In the genomic region with DNA sequence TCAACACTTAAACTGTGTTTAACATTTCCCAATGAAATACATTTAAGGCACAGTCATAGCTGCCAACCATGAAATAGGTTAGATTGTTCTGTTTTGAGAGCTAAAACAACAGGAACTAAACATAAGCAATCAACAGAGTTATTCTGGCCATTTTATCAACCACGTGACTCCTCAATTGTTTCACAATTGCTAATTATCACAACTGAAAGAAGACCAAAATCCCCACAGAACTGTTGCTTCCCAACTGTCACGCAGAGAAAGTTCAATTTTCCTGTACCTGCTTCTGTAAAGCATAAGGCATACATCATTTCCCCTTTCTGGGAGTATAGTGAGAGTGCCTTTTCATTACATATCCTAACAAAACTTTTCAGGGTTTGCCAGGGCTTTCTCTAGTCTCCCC, we compare ENCODE assay signal across 1 cellular context.
A peak's percentile ranks its signal among the peaks of the same experiment; 100 is the strongest.
TF ChIP-seq lines count a peak whose summit lies in the region.

No MANE protein-coding gene starts in this region.

TF ChIP-seq in GM12878, 131 proteins besides CTCF, POLR2A, EP300 and RAD21 (continued from another document and continues in another):
- TF ChIP-seq, protein P1, sequence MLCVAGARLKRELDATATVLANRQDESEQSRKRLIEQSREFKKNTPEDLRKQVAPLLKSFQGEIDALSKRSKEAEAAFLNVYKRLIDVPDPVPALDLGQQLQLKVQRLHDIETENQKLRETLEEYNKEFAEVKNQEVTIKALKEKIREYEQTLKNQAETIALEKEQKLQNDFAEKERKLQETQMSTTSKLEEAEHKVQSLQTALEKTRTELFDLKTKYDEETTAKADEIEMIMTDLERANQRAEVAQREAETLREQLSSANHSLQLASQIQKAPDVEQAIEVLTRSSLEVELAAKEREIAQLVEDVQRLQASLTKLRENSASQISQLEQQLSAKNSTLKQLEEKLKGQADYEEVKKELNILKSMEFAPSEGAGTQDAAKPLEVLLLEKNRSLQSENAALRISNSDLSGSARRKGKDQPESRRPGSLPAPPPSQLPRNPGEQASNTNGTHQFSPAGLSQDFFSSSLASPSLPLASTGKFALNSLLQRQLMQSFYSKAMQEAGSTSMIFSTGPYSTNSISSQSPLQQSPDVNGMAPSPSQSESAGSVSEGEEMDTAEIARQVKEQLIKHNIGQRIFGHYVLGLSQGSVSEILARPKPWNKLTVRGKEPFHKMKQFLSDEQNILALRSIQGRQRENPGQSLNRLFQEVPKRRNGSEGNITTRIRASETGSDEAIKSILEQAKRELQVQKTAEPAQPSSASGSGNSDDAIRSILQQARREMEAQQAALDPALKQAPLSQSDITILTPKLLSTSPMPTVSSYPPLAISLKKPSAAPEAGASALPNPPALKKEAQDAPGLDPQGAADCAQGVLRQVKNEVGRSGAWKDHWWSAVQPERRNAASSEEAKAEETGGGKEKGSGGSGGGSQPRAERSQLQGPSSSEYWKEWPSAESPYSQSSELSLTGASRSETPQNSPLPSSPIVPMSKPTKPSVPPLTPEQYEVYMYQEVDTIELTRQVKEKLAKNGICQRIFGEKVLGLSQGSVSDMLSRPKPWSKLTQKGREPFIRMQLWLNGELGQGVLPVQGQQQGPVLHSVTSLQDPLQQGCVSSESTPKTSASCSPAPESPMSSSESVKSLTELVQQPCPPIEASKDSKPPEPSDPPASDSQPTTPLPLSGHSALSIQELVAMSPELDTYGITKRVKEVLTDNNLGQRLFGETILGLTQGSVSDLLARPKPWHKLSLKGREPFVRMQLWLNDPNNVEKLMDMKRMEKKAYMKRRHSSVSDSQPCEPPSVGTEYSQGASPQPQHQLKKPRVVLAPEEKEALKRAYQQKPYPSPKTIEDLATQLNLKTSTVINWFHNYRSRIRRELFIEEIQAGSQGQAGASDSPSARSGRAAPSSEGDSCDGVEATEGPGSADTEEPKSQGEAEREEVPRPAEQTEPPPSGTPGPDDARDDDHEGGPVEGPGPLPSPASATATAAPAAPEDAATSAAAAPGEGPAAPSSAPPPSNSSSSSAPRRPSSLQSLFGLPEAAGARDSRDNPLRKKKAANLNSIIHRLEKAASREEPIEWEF (IDR thresholded peaks at IDR 0.05; ENCODE audit: insufficient replicate concordance, low read depth, low read length): peak; percentile 22
- TF ChIP-seq, protein P2, sequence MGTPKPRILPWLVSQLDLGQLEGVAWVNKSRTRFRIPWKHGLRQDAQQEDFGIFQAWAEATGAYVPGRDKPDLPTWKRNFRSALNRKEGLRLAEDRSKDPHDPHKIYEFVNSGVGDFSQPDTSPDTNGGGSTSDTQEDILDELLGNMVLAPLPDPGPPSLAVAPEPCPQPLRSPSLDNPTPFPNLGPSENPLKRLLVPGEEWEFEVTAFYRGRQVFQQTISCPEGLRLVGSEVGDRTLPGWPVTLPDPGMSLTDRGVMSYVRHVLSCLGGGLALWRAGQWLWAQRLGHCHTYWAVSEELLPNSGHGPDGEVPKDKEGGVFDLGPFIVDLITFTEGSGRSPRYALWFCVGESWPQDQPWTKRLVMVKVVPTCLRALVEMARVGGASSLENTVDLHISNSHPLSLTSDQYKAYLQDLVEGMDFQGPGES (IDR thresholded peaks at IDR 0.05): no peak
- TF ChIP-seq ZNF274 (IDR thresholded peaks at IDR 0.05; ENCODE audit: insufficient read depth, insufficient read length): no peak
- 0 out of 2 replicates have a peak, but pooled peaks have one; percentile 39 for TF ChIP-seq GATAD2B (conservative IDR thresholded peaks at IDR 0.05; ENCODE audit: low read depth)
- TF ChIP-seq, protein P3, sequence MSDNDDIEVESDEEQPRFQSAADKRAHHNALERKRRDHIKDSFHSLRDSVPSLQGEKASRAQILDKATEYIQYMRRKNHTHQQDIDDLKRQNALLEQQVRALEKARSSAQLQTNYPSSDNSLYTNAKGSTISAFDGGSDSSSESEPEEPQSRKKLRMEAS (IDR thresholded peaks at IDR 0.05; ENCODE audit: low read depth, low read length): no peak
- no peak for TF ChIP-seq BMI1 (IDR thresholded peaks at IDR 0.05; ENCODE audit: borderline replicate concordance)
- TF ChIP-seq FOXK2 (IDR thresholded peaks at IDR 0.05): no peak
- TF ChIP-seq RBBP5 (conservative IDR thresholded peaks at IDR 0.05): no peak
- TF ChIP-seq, protein P4, sequence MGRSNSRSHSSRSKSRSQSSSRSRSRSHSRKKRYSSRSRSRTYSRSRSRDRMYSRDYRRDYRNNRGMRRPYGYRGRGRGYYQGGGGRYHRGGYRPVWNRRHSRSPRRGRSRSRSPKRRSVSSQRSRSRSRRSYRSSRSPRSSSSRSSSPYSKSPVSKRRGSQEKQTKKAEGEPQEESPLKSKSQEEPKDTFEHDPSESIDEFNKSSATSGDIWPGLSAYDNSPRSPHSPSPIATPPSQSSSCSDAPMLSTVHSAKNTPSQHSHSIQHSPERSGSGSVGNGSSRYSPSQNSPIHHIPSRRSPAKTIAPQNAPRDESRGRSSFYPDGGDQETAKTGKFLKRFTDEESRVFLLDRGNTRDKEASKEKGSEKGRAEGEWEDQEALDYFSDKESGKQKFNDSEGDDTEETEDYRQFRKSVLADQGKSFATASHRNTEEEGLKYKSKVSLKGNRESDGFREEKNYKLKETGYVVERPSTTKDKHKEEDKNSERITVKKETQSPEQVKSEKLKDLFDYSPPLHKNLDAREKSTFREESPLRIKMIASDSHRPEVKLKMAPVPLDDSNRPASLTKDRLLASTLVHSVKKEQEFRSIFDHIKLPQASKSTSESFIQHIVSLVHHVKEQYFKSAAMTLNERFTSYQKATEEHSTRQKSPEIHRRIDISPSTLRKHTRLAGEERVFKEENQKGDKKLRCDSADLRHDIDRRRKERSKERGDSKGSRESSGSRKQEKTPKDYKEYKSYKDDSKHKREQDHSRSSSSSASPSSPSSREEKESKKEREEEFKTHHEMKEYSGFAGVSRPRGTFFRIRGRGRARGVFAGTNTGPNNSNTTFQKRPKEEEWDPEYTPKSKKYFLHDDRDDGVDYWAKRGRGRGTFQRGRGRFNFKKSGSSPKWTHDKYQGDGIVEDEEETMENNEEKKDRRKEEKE (IDR thresholded peaks at IDR 0.05): no peak
- peak; percentile 69 for TF ChIP-seq IKZF1 (conservative IDR thresholded peaks at IDR 0.05)
- TF ChIP-seq CREB1 (IDR thresholded peaks at IDR 0.05; ENCODE audit: low read depth): no peak
- TF ChIP-seq MTA3 (IDR thresholded peaks at IDR 0.05; ENCODE audit: borderline replicate concordance, low read length): no peak
- TF ChIP-seq NR2C1 (IDR thresholded peaks at IDR 0.05): no peak
- no peak for TF ChIP-seq ZNF384 (IDR thresholded peaks at IDR 0.05; ENCODE audit: borderline replicate concordance, low read depth, low read length)
- TF ChIP-seq TAF1 (IDR thresholded peaks at IDR 0.05; ENCODE audit: borderline replicate concordance, low read depth, low read length): no peak
- TF ChIP-seq SMARCA5 (IDR thresholded peaks at IDR 0.05): no peak
- no peak for TF ChIP-seq CHD4 (IDR thresholded peaks at IDR 0.05)
- TF ChIP-seq, protein P5, sequence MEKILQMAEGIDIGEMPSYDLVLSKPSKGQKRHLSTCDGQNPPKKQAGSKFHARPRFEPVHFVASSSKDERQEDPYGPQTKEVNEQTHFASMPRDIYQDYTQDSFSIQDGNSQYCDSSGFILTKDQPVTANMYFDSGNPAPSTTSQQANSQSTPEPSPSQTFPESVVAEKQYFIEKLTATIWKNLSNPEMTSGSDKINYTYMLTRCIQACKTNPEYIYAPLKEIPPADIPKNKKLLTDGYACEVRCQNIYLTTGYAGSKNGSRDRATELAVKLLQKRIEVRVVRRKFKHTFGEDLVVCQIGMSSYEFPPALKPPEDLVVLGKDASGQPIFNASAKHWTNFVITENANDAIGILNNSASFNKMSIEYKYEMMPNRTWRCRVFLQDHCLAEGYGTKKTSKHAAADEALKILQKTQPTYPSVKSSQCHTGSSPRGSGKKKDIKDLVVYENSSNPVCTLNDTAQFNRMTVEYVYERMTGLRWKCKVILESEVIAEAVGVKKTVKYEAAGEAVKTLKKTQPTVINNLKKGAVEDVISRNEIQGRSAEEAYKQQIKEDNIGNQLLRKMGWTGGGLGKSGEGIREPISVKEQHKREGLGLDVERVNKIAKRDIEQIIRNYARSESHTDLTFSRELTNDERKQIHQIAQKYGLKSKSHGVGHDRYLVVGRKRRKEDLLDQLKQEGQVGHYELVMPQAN (conservative IDR thresholded peaks at IDR 0.05): no peak
- TF ChIP-seq, protein P6, sequence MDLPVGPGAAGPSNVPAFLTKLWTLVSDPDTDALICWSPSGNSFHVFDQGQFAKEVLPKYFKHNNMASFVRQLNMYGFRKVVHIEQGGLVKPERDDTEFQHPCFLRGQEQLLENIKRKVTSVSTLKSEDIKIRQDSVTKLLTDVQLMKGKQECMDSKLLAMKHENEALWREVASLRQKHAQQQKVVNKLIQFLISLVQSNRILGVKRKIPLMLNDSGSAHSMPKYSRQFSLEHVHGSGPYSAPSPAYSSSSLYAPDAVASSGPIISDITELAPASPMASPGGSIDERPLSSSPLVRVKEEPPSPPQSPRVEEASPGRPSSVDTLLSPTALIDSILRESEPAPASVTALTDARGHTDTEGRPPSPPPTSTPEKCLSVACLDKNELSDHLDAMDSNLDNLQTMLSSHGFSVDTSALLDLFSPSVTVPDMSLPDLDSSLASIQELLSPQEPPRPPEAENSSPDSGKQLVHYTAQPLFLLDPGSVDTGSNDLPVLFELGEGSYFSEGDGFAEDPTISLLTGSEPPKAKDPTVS (IDR thresholded peaks at IDR 0.05; ENCODE audit: low read depth, low read length): no peak
- no peak for TF ChIP-seq EZH2 (IDR thresholded peaks at IDR 0.05; ENCODE audit: borderline replicate concordance, control insufficient read depth, low read depth, low read length)
- no peak for TF ChIP-seq BACH1 (IDR thresholded peaks at IDR 0.05; ENCODE audit: borderline replicate concordance)
- TF ChIP-seq POLR2AphosphoS2 (IDR thresholded peaks at IDR 0.05; ENCODE audit: low read depth, low read length): no peak
- TF ChIP-seq, protein P7, sequence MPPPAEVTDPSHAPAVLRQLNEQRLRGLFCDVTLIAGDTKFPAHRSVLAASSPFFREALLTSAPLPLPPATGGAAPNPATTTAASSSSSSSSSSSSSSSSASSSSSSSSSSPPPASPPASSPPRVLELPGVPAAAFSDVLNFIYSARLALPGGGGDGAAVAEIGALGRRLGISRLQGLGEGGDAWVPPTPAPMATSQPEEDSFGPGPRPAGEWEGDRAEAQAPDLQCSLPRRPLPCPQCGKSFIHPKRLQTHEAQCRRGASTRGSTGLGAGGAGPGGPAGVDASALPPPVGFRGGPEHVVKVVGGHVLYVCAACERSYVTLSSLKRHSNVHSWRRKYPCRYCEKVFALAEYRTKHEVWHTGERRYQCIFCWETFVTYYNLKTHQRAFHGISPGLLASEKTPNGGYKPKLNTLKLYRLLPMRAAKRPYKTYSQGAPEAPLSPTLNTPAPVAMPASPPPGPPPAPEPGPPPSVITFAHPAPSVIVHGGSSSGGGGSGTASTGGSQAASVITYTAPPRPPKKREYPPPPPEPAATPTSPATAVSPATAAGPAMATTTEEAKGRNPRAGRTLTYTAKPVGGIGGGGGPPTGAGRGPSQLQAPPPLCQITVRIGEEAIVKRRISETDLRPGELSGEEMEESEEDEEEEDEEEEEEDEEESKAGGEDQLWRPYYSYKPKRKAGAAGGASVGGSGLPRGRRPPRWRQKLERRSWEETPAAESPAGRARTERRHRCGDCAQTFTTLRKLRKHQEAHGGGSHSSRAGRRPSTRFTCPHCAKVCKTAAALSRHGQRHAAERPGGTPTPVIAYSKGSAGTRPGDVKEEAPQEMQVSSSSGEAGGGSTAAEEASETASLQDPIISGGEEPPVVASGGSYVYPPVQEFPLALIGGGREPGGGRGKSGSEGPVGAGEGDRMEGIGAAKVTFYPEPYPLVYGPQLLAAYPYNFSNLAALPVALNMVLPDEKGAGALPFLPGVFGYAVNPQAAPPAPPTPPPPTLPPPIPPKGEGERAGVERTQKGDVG (CRISPR knock-in tag; IDR thresholded peaks at IDR 0.05): peak; percentile 66; the same call in 1 of the 2 replicates
- no peak for TF ChIP-seq PAX5 (IDR thresholded peaks at IDR 0.05; ENCODE audit: borderline replicate concordance, low read depth, low read length)
- no peak for TF ChIP-seq TARDBP (IDR thresholded peaks at IDR 0.05; ENCODE audit: borderline replicate concordance)
- TF ChIP-seq IKZF2 (IDR thresholded peaks at IDR 0.05): peak; percentile 87
- no peak for TF ChIP-seq ZSCAN29 (IDR thresholded peaks at IDR 0.05)
- 0 out of 2 replicates have a peak, but pooled peaks have one; percentile 20 for TF ChIP-seq SPI1 (IDR thresholded peaks at IDR 0.05; ENCODE audit: borderline replicate concordance, insufficient read depth, low read depth, low read length)
- TF ChIP-seq, protein P8, sequence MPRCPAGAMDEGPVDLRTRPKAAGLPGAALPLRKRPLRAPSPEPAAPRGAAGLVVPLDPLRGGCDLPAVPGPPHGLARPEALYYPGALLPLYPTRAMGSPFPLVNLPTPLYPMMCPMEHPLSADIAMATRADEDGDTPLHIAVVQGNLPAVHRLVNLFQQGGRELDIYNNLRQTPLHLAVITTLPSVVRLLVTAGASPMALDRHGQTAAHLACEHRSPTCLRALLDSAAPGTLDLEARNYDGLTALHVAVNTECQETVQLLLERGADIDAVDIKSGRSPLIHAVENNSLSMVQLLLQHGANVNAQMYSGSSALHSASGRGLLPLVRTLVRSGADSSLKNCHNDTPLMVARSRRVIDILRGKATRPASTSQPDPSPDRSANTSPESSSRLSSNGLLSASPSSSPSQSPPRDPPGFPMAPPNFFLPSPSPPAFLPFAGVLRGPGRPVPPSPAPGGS (IDR thresholded peaks at IDR 0.05; ENCODE audit: borderline replicate concordance, insufficient read depth, low read depth, low read length, poor library complexity, severe bottlenecking): no peak
- TF ChIP-seq CEBPB (IDR thresholded peaks at IDR 0.05; ENCODE audit: borderline replicate concordance in 1 of 2, low read depth in 2 of 2, low read length in 2 of 2): no peak
- TF ChIP-seq, protein P9, sequence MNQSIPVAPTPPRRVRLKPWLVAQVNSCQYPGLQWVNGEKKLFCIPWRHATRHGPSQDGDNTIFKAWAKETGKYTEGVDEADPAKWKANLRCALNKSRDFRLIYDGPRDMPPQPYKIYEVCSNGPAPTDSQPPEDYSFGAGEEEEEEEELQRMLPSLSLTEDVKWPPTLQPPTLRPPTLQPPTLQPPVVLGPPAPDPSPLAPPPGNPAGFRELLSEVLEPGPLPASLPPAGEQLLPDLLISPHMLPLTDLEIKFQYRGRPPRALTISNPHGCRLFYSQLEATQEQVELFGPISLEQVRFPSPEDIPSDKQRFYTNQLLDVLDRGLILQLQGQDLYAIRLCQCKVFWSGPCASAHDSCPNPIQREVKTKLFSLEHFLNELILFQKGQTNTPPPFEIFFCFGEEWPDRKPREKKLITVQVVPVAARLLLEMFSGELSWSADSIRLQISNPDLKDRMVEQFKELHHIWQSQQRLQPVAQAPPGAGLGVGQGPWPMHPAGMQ (IDR thresholded peaks at IDR 0.05; ENCODE audit: borderline replicate concordance): no peak
- TF ChIP-seq SP1 (IDR thresholded peaks at IDR 0.05; ENCODE audit: low read depth, low read length): no peak
- no peak for TF ChIP-seq MEF2B (IDR thresholded peaks at IDR 0.05; ENCODE audit: partially characterized antibody, poor library complexity, severe bottlenecking)
- no peak for TF ChIP-seq ASH2L (IDR thresholded peaks at IDR 0.05; ENCODE audit: borderline replicate concordance, low read depth)
- TF ChIP-seq, protein P10, sequence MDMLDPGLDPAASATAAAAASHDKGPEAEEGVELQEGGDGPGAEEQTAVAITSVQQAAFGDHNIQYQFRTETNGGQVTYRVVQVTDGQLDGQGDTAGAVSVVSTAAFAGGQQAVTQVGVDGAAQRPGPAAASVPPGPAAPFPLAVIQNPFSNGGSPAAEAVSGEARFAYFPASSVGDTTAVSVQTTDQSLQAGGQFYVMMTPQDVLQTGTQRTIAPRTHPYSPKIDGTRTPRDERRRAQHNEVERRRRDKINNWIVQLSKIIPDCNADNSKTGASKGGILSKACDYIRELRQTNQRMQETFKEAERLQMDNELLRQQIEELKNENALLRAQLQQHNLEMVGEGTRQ (IDR thresholded peaks at IDR 0.05; ENCODE audit: borderline replicate concordance, low read depth, low read length): peak; percentile 47; the same call in 1 of the 2 replicates
- TF ChIP-seq TCF3 (IDR thresholded peaks at IDR 0.05; ENCODE audit: borderline replicate concordance, insufficient read depth, low read depth, low read length): no peak
- no peak for TF ChIP-seq EED (IDR thresholded peaks at IDR 0.05; ENCODE audit: low read depth)
- peak; percentile 77 for TF ChIP-seq MTA2 (IDR thresholded peaks at IDR 0.05; ENCODE audit: low read depth)
